8 cellular contexts compared by ENCODE assay signal in genomic region chr1:25819496-25820246, GRCh38. TPM values are rescaled to one million over a fixed set of nuclear protein-coding genes. Genes with fewer than 3 reads are reported as not detected.
DNase-seq lines count a peak whose midpoint lies in the region; ATAC-seq and TF ChIP-seq lines count a peak whose summit lies in the region.

Gene MTFR1L (plus strand): TSS chr1:25819954. CDS start chr1:25823105, 3,151 bp downstream.

- H3K9me3 Mint-ChIP-seq in activated B cell treated with CpG ODN at 0.5 μM for 24 hours = no peaks in the 10 kb centered on the region

- TF ChIP-seq CTCF in activated B cell treated with CpG ODN at 0.5 μM for 24 hours (IDR thresholded peaks at IDR 0.05) (no peak), cardiac fibroblast (IDR thresholded peaks at IDR 0.05; ENCODE audit: low read depth, low read length) (no peak)

- peaks cover 27% of the 10 kb centered on the region for H3K4me1 Mint-ChIP-seq in activated B cell treated with CpG ODN at 0.5 μM for 24 hours

- peak within 1 kb of the TSS; percentile 90 for H3K27ac Mint-ChIP-seq in activated B cell treated with CpG ODN at 0.5 μM for 24 hours

- CTCF ChIA-PET in activated B cell treated with CpG ODN at 0.5 μM for 24 hours (lab: Charles Lee) = interaction anchor here (0.6 to 1.0 kb wide), 4 partner anchors 18 to 388 kb away, joined by 3 to 5 read pairs (median 3); no protein-coding TSS in a partner anchor

- peaks cover 29% of the 10 kb centered on the region for H3K4me1 ChIP-seq in ACC112 (ENCODE audit: control insufficient read depth, insufficient read depth, low read length, unreplicated experiment)

- peak; percentile 51 for ATAC-seq in GM18519 (IDR thresholded peaks at IDR 0.05; ENCODE audit: low FRiP score, unreplicated experiment)
- peak; percentile 77 for ATAC-seq in HG03039 (IDR thresholded peaks at IDR 0.05; ENCODE audit: unreplicated experiment)
- ATAC-seq in activated B cell treated with CpG ODN at 0.5 μM for 24 hours (ENCODE audit: low read depth) = peak; percentile 92

- POLR2A ChIA-PET in activated B cell treated with CpG ODN at 0.5 μM for 24 hours (lab: Charles Lee) = interaction anchor here (0.6 to 2.7 kb wide), 16 partner anchors 9 to 587 kb away, joined by 3 to 22 read pairs (median 4); partner anchors contain the start of genes MACO1, PAFAH2, SELENON and SYF2

- intact Hi-C loops in activated B cell treated with CpG ODN at 0.5 μM for 24 hours (cut with micrococcal nuclease) = loop anchor here (1.0 to 2.0 kb wide), 7 partner anchors 21 to 481 kb away; partner anchors contain the start of genes AUNIP, MACO1, PAFAH2 and PAQR7

- H3K4me3 ChIP-seq in ACC112 (ENCODE audit: low read depth, low read length) = peak within 1 kb of the TSS; percentile 88
- H3K4me3 ChIP-seq in cardiac fibroblast (replicated peaks in 1 of 2; ENCODE audit: low read depth in 2 of 2, low read length in 2 of 2) = peak within 1 kb of the TSS; percentile 91

- H3K27ac ChIP-seq in ACC112 (ENCODE audit: low read depth, low read length) = peak within 1 kb of the TSS; percentile 71

- peak within 1 kb of the TSS; percentile 78 for H2AFZ ChIP-seq in ACC112 (ENCODE audit: low read length, unreplicated experiment)

- peak; percentile 70 for DNase-seq in NCI-H2196 treated with DMSO at 0.1 percent for 48 hours (lab: John Stamatoyannopoulos, UW; ENCODE audit: unreplicated experiment)
- DNase-seq in activated B cell treated with CpG ODN at 0.5 μM for 24 hours = peak; percentile 93
- DNase-seq in cardiac fibroblast (ENCODE audit: low read depth in 2 of 2) = peak; percentile 69 to 77
- DNase-seq in islet precursor cell = peak; percentile 95
- peak; percentile 90 to 92 (median 91) for DNase-seq in stimulated activated CD4-positive, alpha-beta T cell treated with anti-CD3 and anti-CD28 coated beads, Interleukin-12 subunit alpha, Interleukin-12 subunit beta, amount 100 ng/mL, for 48 hours (ENCODE audit: low read depth in 2 of 3, low spot score in 1 of 3)

- peaks cover 34% of the 10 kb centered on the region for H3K79me2 ChIP-seq in ACC112 (ENCODE audit: control insufficient read depth, insufficient read depth, low read length, unreplicated experiment)

- H3K27me3 Mint-ChIP-seq in activated B cell treated with CpG ODN at 0.5 μM for 24 hours = no peaks in the 10 kb centered on the region

- H3K36me3 ChIP-seq in ACC112 (ENCODE audit: insufficient read depth, low read length) = no peaks in the 10 kb centered on the region

- H3K27me3 ChIP-seq in ACC112 (ENCODE audit: insufficient read depth, low read length) = no peaks in the 10 kb centered on the region

- H3K36me3 Mint-ChIP-seq in activated B cell treated with CpG ODN at 0.5 μM for 24 hours (ENCODE audit: low read depth) = peaks cover 9% of the 10 kb centered on the region

- peak within 1 kb of the TSS; percentile 92 for H3K4me3 Mint-ChIP-seq in activated B cell treated with CpG ODN at 0.5 μM for 24 hours

RNA-seq across cellular contexts. Expression of gene MTFR1L, which starts in this region (rescaled TPM):
- total RNA-seq in activated B cell treated with CpG ODN at 0.5 μM for 24 hours = 34.6 and 35.3 TPM in 2 replicates

Comparison
In these comparisons a context has a peak if more than half of its experiments do, and no peak if none do; other contexts are left out.
1. Peak in every context shown above with its lines: DNase-seq, ATAC-seq, H3K4me3 ChIP-seq and H3K27ac ChIP-seq.